ENCODE assay signal across 20 cellular contexts in the genomic region with DNA sequence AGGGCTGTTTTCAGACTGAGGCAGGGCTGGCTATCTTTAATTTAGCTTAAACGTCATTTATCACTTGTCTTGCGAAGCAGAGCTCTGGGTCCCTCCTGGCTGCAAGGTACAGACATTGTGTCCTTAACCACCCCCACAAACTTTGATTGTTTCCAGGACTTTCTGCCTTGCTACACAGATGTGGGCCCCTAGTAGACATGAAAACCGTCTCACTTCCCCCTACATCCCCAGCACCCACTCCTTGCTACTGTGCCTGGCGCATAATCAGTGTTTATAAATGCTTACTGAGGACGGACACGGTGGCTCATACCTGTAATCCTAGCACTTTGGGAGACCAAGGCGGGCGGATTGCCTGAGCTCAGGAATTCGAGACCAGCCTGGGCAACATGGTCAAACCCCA. TPM values are rescaled to one million over a fixed set of nuclear protein-coding genes. Genes with fewer than 3 reads are reported as not detected.
DNase-seq lines count a peak whose midpoint lies in the region; ATAC-seq and TF ChIP-seq lines count a peak whose summit lies in the region.
"Had no signal": no experiment of that assay in that cellular context is flagged by ENCODE, and none has a peak within 500 bp of the region (broad histone marks: within the 10 kb centered on the region; RNA-seq: fewer than 3 reads in every experiment).

No MANE protein-coding gene starts in this region.

- no peaks in the 10 kb centered on the region for H3K9me3 ChIP-seq in HEK293 (ENCODE audit: control insufficient read depth, insufficient read depth, low read depth, low read length)
- H3K9me3 ChIP-seq: lower lobe of right lung, spleen had no signal

- H3K27ac ChIP-seq in HEK293 (ENCODE audit: extremely low read depth, low read depth, low read length) = no peak overlapping the region
- H3K27ac ChIP-seq: lower lobe of right lung had no signal

- H3K4me1 ChIP-seq in HEK293 (ENCODE audit: control insufficient read depth, insufficient read depth, low read length) = peaks cover 12% of the 10 kb centered on the region

- no peaks in the 10 kb centered on the region for H3K27me3 Mint-ChIP-seq in activated CD4-positive, alpha-beta T cell treated with anti-CD3 and anti-CD28 coated beads, Interleukin-2, amount 10 ng/mL, durations not matched to agents 24 days and 14 days
- no peaks in the 10 kb centered on the region for H3K27me3 Mint-ChIP-seq in activated naive CD8-positive, alpha-beta T cell treated with anti-CD3 and anti-CD28 coated beads, Interleukin-2, amount 50 U/mL, for 24 hours
- H3K27me3 Mint-ChIP-seq in osteocyte (ENCODE audit: unreplicated experiment) = no peaks in the 10 kb centered on the region

- peak; percentile 54 for DNase-seq in activated CD4-positive, alpha-beta T cell treated with anti-CD3 and anti-CD28 coated beads, Interleukin-2, amount 10 ng/mL, durations not matched to agents 24 days and 14 days
- DNase-seq in activated CD4-positive, alpha-beta T cell treated with anti-CD3 and anti-CD28 coated beads for 48 hours = no peak
- no peak for DNase-seq in activated naive CD8-positive, alpha-beta T cell treated with anti-CD3 and anti-CD28 coated beads, Interleukin-2, amount 50 U/mL, for 24 hours
- DNase-seq in osteocyte (ENCODE audit: extremely low spot score, unreplicated experiment) (no peak), NCI-H2196 (lab: John Stamatoyannopoulos, UW; ENCODE audit: unreplicated experiment) (no peak)
- DNase-seq: activated CD4-positive, CD25-positive, alpha-beta regulatory T cell; central memory CD4-positive, alpha-beta T cell; effector CD8-positive, alpha-beta T cell; head of caudate nucleus; lower lobe of right lung; NCI-H1436 treated with DMSO at 0.1 percent for 48 hours; NCI-H2227 treated with DMSO at 0.1 percent for 48 hours; NK-92 treated with Interleukin-12 subunit alpha and Interleukin-12 subunit beta, amount 100 ng/mL, for 24 hours; spleen had no signal

- H3K9me3 Mint-ChIP-seq in activated CD4-positive, alpha-beta T cell treated with anti-CD3 and anti-CD28 coated beads, Interleukin-2, amount 10 ng/mL, durations not matched to agents 24 days and 14 days = no peaks in the 10 kb centered on the region
- H3K9me3 Mint-ChIP-seq in activated naive CD8-positive, alpha-beta T cell treated with anti-CD3 and anti-CD28 coated beads, Interleukin-2, amount 50 U/mL, for 24 hours = no peaks in the 10 kb centered on the region
- H3K9me3 Mint-ChIP-seq in osteocyte (ENCODE audit: unreplicated experiment) = no peaks in the 10 kb centered on the region
- H3K9me3 Mint-ChIP-seq: CD14-positive monocyte, neural crest cell had no signal

- no peak overlapping the region for H3K4me3 Mint-ChIP-seq in activated CD4-positive, alpha-beta T cell treated with anti-CD3 and anti-CD28 coated beads, Interleukin-2, amount 10 ng/mL, durations not matched to agents 24 days and 14 days
- H3K4me3 Mint-ChIP-seq in activated naive CD8-positive, alpha-beta T cell treated with anti-CD3 and anti-CD28 coated beads, Interleukin-2, amount 50 U/mL, for 24 hours = no peak overlapping the region
- H3K4me3 Mint-ChIP-seq in osteocyte (ENCODE audit: unreplicated experiment) = no peak overlapping the region
- H3K4me3 Mint-ChIP-seq: CD14-positive monocyte, neural crest cell had no signal

- H3K4me1 Mint-ChIP-seq in activated CD4-positive, alpha-beta T cell treated with anti-CD3 and anti-CD28 coated beads, Interleukin-2, amount 10 ng/mL, durations not matched to agents 24 days and 14 days = peaks cover 69% of the 10 kb centered on the region
- peaks cover 96% of the 10 kb centered on the region for H3K4me1 Mint-ChIP-seq in activated naive CD8-positive, alpha-beta T cell treated with anti-CD3 and anti-CD28 coated beads, Interleukin-2, amount 50 U/mL, for 24 hours
- peaks cover 45% of the 10 kb centered on the region for H3K4me1 Mint-ChIP-seq in osteocyte (ENCODE audit: unreplicated experiment)

- no peak overlapping the region for H3K4me3 ChIP-seq in HEK293 (ENCODE audit: low read depth, low read length)
- H3K4me3 ChIP-seq: lower lobe of right lung, spleen had no signal

- no peaks in the 10 kb centered on the region for H3K36me3 ChIP-seq in HEK293 (ENCODE audit: control insufficient read depth in 2 of 2, insufficient read depth in 1 of 2, low read length in 2 of 2)
- H3K36me3 ChIP-seq: lower lobe of right lung, spleen had no signal

- TF ChIP-seq CTCF in HEK293 (tag by site-specific recombination; IDR thresholded peaks at IDR 0.05) (no peak), osteocyte (IDR thresholded peaks at IDR 0.05) (no peak)

- POLR2A ChIA-PET in HEK293 (lab: Yijun Ruan, JAX) = no interaction called here

- CTCF ChIA-PET in HEK293 (lab: Yijun Ruan, JAX) = interaction anchor here (1.0 kb wide), 1 partner anchor 9 kb away, joined by 3 read pairs; no protein-coding TSS in a partner anchor

- intact Hi-C loops in activated CD4-positive, alpha-beta T cell treated with anti-CD3 and anti-CD28 coated beads, Interleukin-2, amount 10 ng/mL, durations not matched to agents 24 days and 14 days (cut with micrococcal nuclease) = loop anchor here (10.0 kb wide), 2 partner anchors 225 to 355 kb away; no protein-coding TSS in a partner anchor

- no peak for ATAC-seq in activated naive CD8-positive, alpha-beta T cell treated with anti-CD3 and anti-CD28 coated beads, Interleukin-2, amount 50 U/mL, for 24 hours
- ATAC-seq in HG02623 (IDR thresholded peaks at IDR 0.05; ENCODE audit: unreplicated experiment) (no peak), GM18873 (IDR thresholded peaks at IDR 0.05; ENCODE audit: low FRiP score, unreplicated experiment) (no peak)
- ATAC-seq: HCT116, lower lobe of right lung had no signal

- H3K36me3 Mint-ChIP-seq in activated CD4-positive, alpha-beta T cell treated with anti-CD3 and anti-CD28 coated beads, Interleukin-2, amount 10 ng/mL, durations not matched to agents 24 days and 14 days (ENCODE audit: low read depth) = peaks cover 16% of the 10 kb centered on the region
- H3K36me3 Mint-ChIP-seq in activated naive CD8-positive, alpha-beta T cell treated with anti-CD3 and anti-CD28 coated beads, Interleukin-2, amount 50 U/mL, for 24 hours (ENCODE audit: low read depth) = peaks cover 10% of the 10 kb centered on the region
- peaks cover 2% of the 10 kb centered on the region for H3K36me3 Mint-ChIP-seq in osteocyte (ENCODE audit: unreplicated experiment)

- H3K27ac Mint-ChIP-seq in activated CD4-positive, alpha-beta T cell treated with anti-CD3 and anti-CD28 coated beads, Interleukin-2, amount 10 ng/mL, durations not matched to agents 24 days and 14 days = peak overlapping the region; percentile 3
- peak overlapping the region; percentile 73 for H3K27ac Mint-ChIP-seq in activated naive CD8-positive, alpha-beta T cell treated with anti-CD3 and anti-CD28 coated beads, Interleukin-2, amount 50 U/mL, for 24 hours
- peak overlapping the region; percentile 52 for H3K27ac Mint-ChIP-seq in osteocyte (ENCODE audit: unreplicated experiment)

TF ChIP-seq in HEK293, 187 proteins besides CTCF, POLR2A, EP300 and RAD21 (continues in another document):
- TF ChIP-seq, protein P1, sequence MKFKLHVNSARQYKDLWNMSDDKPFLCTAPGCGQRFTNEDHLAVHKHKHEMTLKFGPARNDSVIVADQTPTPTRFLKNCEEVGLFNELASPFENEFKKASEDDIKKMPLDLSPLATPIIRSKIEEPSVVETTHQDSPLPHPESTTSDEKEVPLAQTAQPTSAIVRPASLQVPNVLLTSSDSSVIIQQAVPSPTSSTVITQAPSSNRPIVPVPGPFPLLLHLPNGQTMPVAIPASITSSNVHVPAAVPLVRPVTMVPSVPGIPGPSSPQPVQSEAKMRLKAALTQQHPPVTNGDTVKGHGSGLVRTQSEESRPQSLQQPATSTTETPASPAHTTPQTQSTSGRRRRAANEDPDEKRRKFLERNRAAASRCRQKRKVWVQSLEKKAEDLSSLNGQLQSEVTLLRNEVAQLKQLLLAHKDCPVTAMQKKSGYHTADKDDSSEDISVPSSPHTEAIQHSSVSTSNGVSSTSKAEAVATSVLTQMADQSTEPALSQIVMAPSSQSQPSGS (tag by site-specific recombination; IDR thresholded peaks at IDR 0.05; ENCODE audit: low read depth) = no peak
- TF ChIP-seq SP7 (tag by site-specific recombination; IDR thresholded peaks at IDR 0.05) (no peak), ZNF624 (tag by site-specific recombination; IDR thresholded peaks at IDR 0.05) (no peak), ZFHX2 (tag by site-specific recombination; conservative IDR thresholded peaks at IDR 0.05) (0 out of 2 replicates have a peak, but pooled peaks have one; percentile 27), OSR2 (tag by site-specific recombination; IDR thresholded peaks at IDR 0.05) (peak; percentile 26), SP3 (tag by site-specific recombination; IDR thresholded peaks at IDR 0.05) (no peak), ZNF560 (tag by site-specific recombination; IDR thresholded peaks at IDR 0.05; ENCODE audit: borderline replicate concordance) (no peak), ZSCAN16 (tag by site-specific recombination; IDR thresholded peaks at IDR 0.05) (no peak), WT1 (tag by site-specific recombination; IDR thresholded peaks at IDR 0.05) (no peak), ZNF157 (tag by site-specific recombination; IDR thresholded peaks at IDR 0.05) (no peak), ZSCAN23 (tag by site-specific recombination; IDR thresholded peaks at IDR 0.05) (no peak), BCL11B (tag by site-specific recombination; IDR thresholded peaks at IDR 0.05; ENCODE audit: low read depth) (no peak), ZNF610 (tag by site-specific recombination; IDR thresholded peaks at IDR 0.05; ENCODE audit: borderline replicate concordance) (no peak), ZNF140 (tag by site-specific recombination; IDR thresholded peaks at IDR 0.05) (no peak)
- TF ChIP-seq, protein P2, sequence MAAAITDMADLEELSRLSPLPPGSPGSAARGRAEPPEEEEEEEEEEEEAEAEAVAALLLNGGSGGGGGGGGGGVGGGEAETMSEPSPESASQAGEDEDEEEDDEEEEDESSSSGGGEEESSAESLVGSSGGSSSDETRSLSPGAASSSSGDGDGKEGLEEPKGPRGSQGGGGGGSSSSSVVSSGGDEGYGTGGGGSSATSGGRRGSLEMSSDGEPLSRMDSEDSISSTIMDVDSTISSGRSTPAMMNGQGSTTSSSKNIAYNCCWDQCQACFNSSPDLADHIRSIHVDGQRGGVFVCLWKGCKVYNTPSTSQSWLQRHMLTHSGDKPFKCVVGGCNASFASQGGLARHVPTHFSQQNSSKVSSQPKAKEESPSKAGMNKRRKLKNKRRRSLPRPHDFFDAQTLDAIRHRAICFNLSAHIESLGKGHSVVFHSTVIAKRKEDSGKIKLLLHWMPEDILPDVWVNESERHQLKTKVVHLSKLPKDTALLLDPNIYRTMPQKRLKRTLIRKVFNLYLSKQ (tag by site-specific recombination; IDR thresholded peaks at IDR 0.05; ENCODE audit: borderline replicate concordance) = no peak

RNA-seq across cellular contexts. Expression of a gene that starts 54.5 kb away (rescaled TPM):
- total RNA-seq in activated CD4-positive, alpha-beta T cell treated with anti-CD3 and anti-CD28 coated beads, Interleukin-2, amount 10 ng/mL, durations not matched to agents 24 days and 14 days = 94.6 and 101 TPM in 2 replicates
- total RNA-seq in osteocyte = 41.1 and 52.7 TPM in 2 replicates

Comparison
In these comparisons a context has a peak if more than half of its experiments do, and no peak if none do; other contexts are left out.
1. H3K27ac Mint-ChIP-seq: peak in every context shown above with its lines; median percentile 73 in activated naive CD8-positive, alpha-beta T cell treated with anti-CD3 and anti-CD28 coated beads, Interleukin-2, amount 50 U/mL, for 24 hours; 52 in osteocyte; 3 in activated CD4-positive, alpha-beta T cell treated with anti-CD3 and anti-CD28 coated beads, Interleukin-2, amount 10 ng/mL, durations not matched to agents 24 days and 14 days.